In the genomic region with DNA sequence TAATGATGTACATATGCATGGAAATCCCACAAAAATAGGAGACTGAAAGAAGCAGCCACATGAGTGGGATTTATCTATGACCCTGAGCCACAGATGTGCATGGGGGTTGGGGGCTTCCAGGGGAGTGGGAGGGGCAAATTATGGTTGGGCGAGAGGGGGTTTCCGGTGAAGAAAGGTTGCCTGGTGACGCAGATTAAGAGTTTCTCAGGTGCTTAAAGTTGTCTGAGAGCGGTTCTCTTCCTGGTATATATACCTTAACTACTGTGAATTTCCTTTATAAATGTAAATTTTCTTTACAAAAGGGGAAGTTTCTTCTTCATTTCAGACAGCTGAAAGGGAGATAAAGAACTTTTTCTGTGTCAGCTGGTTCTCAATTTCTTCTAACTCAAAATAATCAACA, we compare ENCODE assay signal across 19 cellular contexts.
"Had no signal": no experiment of that assay in that cellular context is flagged by ENCODE, and none has a peak within 500 bp of the region (broad histone marks: within the 10 kb centered on the region; RNA-seq: fewer than 3 reads in every experiment).

No MANE protein-coding gene starts in this region.

- H3K4me3 ChIP-seq: K562 had no signal

- H3K27ac Mint-ChIP-seq: IgD-negative memory B cell had no signal

- DNase-seq: Kasumi-1, MM.1S, NCI-H1092 treated with DMSO at 0.1 percent for 48 hours, NCI-H1436, NCI-H187 treated with DMSO at 0.1 percent for 48 hours, NCI-H2029 treated with DMSO at 0.1 percent for 48 hours, NCI-H2227 treated with DMSO at 0.1 percent for 48 hours, NCI-H524, NCI-H526 treated with DMSO at 0.1 percent for 48 hours, NCI-H774, Right ventricle myocardium superior, RPMI8226, SIG-M5, SK-N-SH, SW 1271 had no signal

- H3K9ac ChIP-seq: KMS-11, SK-N-SH had no signal

- H3K4me2 ChIP-seq: KMS-11, SK-N-SH had no signal

- H3K27ac ChIP-seq: KMS-11 had no signal

- H3K9me3 ChIP-seq: SK-N-SH had no signal

- H3K4me3 Mint-ChIP-seq: IgD-negative memory B cell had no signal

- ATAC-seq: HepG2, K562 had no signal

- H3K36me3 Mint-ChIP-seq: IgD-negative memory B cell had no signal
